ENCODE assay signal across 12 cellular contexts in the genomic region with DNA sequence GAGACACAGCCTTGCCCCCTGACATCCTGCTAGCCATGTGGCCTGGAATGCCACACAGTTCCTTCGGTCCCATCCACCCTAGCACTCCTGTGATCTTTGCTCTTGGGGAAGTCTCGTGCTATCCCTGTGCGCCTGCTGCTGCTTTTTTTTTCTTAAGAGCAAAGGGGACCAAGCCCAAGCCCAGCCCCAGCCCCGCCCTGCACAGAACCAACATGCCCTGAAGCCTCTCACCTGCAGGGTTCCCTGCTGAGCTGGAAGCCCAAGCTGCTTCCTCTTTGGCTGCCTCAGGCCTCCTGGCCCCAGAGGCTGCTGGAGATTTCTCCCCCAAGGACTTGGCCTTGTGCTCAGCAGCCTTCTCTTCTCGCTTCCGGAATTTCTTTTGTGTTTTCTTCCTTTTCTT. TPM values are rescaled to one million over a fixed set of nuclear protein-coding genes. Genes with fewer than 3 reads are reported as not detected.
A peak's percentile ranks its signal among the peaks of the same experiment; 100 is the strongest.
DNase-seq lines count a peak whose midpoint lies in the region; TF ChIP-seq lines count a peak whose summit lies in the region.
"Had no signal": no experiment of that assay in that cellular context is flagged by ENCODE, and none has a peak within 500 bp of the region (broad histone marks: within the 10 kb centered on the region; RNA-seq: fewer than 3 reads in every experiment).

No MANE protein-coding gene starts in this region.

- H3K4me3 Mint-ChIP-seq in progenitor cell of endocrine pancreas (ENCODE audit: low read depth): peak overlapping the region; percentile 97

- H3K9me3 ChIP-seq in colonic mucosa: no peaks in the 10 kb centered on the region
- H3K9me3 ChIP-seq: esophagus muscularis mucosa, left lung had no signal

- H3K27ac Mint-ChIP-seq in progenitor cell of endocrine pancreas: no peak overlapping the region

- H3K4me1 Mint-ChIP-seq in progenitor cell of endocrine pancreas (ENCODE audit: low read depth): peaks cover 8% of the 10 kb centered on the region

- peak overlapping the region in 1 of 2 donors; percentile 83 for H3K9ac ChIP-seq in colonic mucosa (ENCODE audit: low read depth in 2 of 2, low read length in 2 of 2)

- intact Hi-C loops in colonic mucosa (cut with DNase I): no loop called here

- peaks cover 29% of the 10 kb centered on the region for H3K36me3 ChIP-seq in colonic mucosa

- no peaks in the 10 kb centered on the region for H3K9me3 Mint-ChIP-seq in progenitor cell of endocrine pancreas (ENCODE audit: low read depth)

- H3K4me3 ChIP-seq in LNCaP clone FGC (ENCODE audit: low read depth, low read length): peak overlapping the region; percentile 83
- no peak overlapping the region for H3K4me3 ChIP-seq in colonic mucosa

- peak; percentile 59 for DNase-seq in NCI-H146 (lab: John Stamatoyannopoulos, UW)
- DNase-seq in NCI-H146 treated with DMSO at 0.1 percent for 48 hours (lab: John Stamatoyannopoulos, UW; ENCODE audit: unreplicated experiment): no peak
- peak; percentile 76 for DNase-seq in LNCaP clone FGC (ENCODE audit: low read depth)
- DNase-seq in colonic mucosa: peak; percentile 88
- no peak for DNase-seq in progenitor cell of endocrine pancreas (ENCODE audit: low spot score, unreplicated experiment)
- no peak for DNase-seq in stimulated activated CD8-positive, alpha-beta memory T cell treated with anti-CD3 and anti-CD28 coated beads, Interleukin-4, amount 100 ng/mL, for 48 hours
- DNase-seq in NOMO-1 (lab: John Stamatoyannopoulos, UW; ENCODE audit: unreplicated experiment in 2 of 2): no peak
- DNase-seq in RPMI8226: no peak
- DNase-seq: amniotic stem cell, NCI-H2107 had no signal

- no peaks in the 10 kb centered on the region for H3K27me3 ChIP-seq in colonic mucosa
- H3K27me3 ChIP-seq: esophagus muscularis mucosa, left lung had no signal

- H3K36me3 Mint-ChIP-seq in progenitor cell of endocrine pancreas (ENCODE audit: insufficient read depth): peaks cover 19% of the 10 kb centered on the region

- H3K27me3 Mint-ChIP-seq in progenitor cell of endocrine pancreas: no peaks in the 10 kb centered on the region

- TF ChIP-seq CTCF in LNCaP clone FGC (IDR thresholded peaks at IDR 0.05; ENCODE audit: control insufficient read depth, extremely low read depth, insufficient read depth): peak; percentile 22; the same call in 1 of the 2 replicates
- no peak for TF ChIP-seq CTCF in colonic mucosa (IDR thresholded peaks at IDR 0.05)
- TF ChIP-seq CTCF in progenitor cell of endocrine pancreas (IDR thresholded peaks at IDR 0.05; ENCODE audit: unreplicated experiment): no peak

- H3K4me1 ChIP-seq in colonic mucosa: peaks cover 18% of the 10 kb centered on the region

- H3K27ac ChIP-seq in colonic mucosa: peak overlapping the region; percentile 50
- H3K27ac ChIP-seq: esophagus muscularis mucosa, left lung had no signal

RNA-seq across cellular contexts. Expression of a gene that starts 1.8 kb away (rescaled TPM):
- total RNA-seq in colonic mucosa: 10 to 100 TPM; 16.0 to 41.2 TPM
- 21.3 and 23.1 TPM in 2 replicates for total RNA-seq in progenitor cell of endocrine pancreas

RNA-seq across cellular contexts. Expression of a gene that starts 13.8 kb away (rescaled TPM):
- total RNA-seq in colonic mucosa (10 to 100 TPM; 16.5 to 21.3 TPM), progenitor cell of endocrine pancreas (48.4 and 49.2 TPM in 2 replicates)

RNA-seq across cellular contexts. Expression of a gene that starts 13.9 kb away (rescaled TPM):
- total RNA-seq in colonic mucosa (1,000 to 10,000 TPM; 1,628 to 2,136 TPM), progenitor cell of endocrine pancreas (2,045 and 2,098 TPM in 2 replicates)

RNA-seq across cellular contexts. Expression of a gene that starts 22.1 kb away (rescaled TPM):
- total RNA-seq in colonic mucosa: 10 to 100 TPM; 63.3 to 66.7 TPM
- total RNA-seq in progenitor cell of endocrine pancreas: 36.3 and 42.9 TPM in 2 replicates

RNA-seq across cellular contexts. Expression of a gene that starts 22.2 kb away (rescaled TPM):
- total RNA-seq in colonic mucosa (10 to 100 TPM in 1 of 2 donors, 1 to 10 TPM in 1; 9.4 to 18.7 TPM), progenitor cell of endocrine pancreas (15.8 and 19.8 TPM in 2 replicates)

Comparison
In these comparisons a context has a peak if more than half of its experiments do, and no peak if none do; other contexts are left out.
1. DNase-seq: peak in NCI-H146 (single experiment), LNCaP clone FGC (single experiment) and colonic mucosa (single experiment); none in NCI-H146 treated with DMSO at 0.1 percent for 48 hours (single experiment), progenitor cell of endocrine pancreas (single experiment), stimulated activated CD8-positive, alpha-beta memory T cell treated with anti-CD3 and anti-CD28 coated beads, Interleukin-4, amount 100 ng/mL, for 48 hours (single experiment), NOMO-1 (0 of 2) and RPMI8226 (single experiment).